In the genomic region with DNA sequence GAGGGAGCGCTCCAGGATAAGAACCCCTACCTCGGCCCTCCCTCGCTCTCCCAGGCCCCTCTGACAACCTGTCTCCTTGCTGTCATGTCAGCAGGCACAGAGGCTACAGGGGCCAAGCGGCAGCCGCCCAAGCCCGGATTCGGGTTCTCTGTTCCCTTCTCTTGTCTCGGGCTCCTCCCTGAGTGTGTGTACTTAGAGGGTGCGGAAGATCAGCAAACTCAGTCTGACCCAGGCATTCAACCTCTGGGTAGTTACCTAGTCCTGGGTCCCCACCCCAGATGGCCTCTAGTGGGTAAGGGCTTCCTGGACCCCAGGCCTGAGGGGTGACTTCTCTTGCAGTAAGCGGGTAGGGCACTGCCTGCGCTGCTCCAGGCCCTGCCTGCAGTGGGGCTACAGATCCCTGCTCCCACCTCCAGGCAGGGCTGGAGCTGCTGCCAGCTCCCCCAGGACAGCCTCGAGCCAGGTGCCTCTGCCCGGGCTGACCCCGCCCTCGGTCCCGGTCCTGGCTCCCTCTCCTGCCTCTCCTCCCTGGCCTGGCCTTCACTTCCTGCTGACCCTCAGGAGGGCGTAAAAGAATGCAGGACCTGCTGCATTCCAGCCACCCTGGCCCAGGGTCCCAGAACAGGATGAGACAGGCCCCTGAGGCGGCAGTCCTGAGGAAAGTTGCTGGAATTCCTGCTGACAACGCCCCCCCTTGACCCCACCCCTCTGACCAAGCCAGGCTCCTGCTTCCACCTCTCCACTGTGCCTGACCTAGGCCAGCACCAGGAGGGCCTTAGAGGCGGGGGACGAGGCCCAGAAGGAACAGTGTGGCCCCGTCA, we compare ENCODE assay signal across 20 cellular contexts. TPM values are rescaled to one million over a fixed set of nuclear protein-coding genes. Genes with fewer than 3 reads are reported as not detected.
DNase-seq lines count a peak whose midpoint lies in the region; TF ChIP-seq lines count a peak whose summit lies in the region.
"Had no signal": no experiment of that assay in that cellular context is flagged by ENCODE, and none has a peak within 500 bp of the region (broad histone marks: within the 10 kb centered on the region; RNA-seq: fewer than 3 reads in every experiment).

No MANE protein-coding gene starts in this region.

- H2AK5ac ChIP-seq in mesendoderm (ENCODE audit: low read length): no peak overlapping the region

- CTCF ChIA-PET in mammary epithelial cell (lab: Charles Lee; ENCODE audit: low non-redundant PET): no interaction called here

- no peak overlapping the region for H2BK5ac ChIP-seq in mesendoderm (ENCODE audit: low read length)

- no peak overlapping the region for H2AFZ ChIP-seq in mammary epithelial cell (ENCODE audit: low read depth, low read length)

- H3K4me1 ChIP-seq in mammary epithelial cell (ENCODE audit: insufficient read depth, low read length) (peaks cover 45% of the 10 kb centered on the region), breast epithelium (peaks cover 5 to 13% of the 10 kb centered on the region in 2 donors), endodermal cell (ENCODE audit: control insufficient read depth, insufficient read depth, low read length) (peaks cover 10% of the 10 kb centered on the region), mesendoderm (ENCODE audit: control insufficient read depth, low read depth, low read length) (peaks cover 11% of the 10 kb centered on the region), sigmoid colon (peaks cover 0 to 17% (median 7%) of the 10 kb centered on the region in 4 donors)

- peak overlapping the region; percentile 24 for H3K23ac ChIP-seq in mesendoderm (ENCODE audit: low read length)

- H2BK15ac ChIP-seq in mesendoderm (replicated peaks; ENCODE audit: low read depth): no peak overlapping the region

- no peak overlapping the region for H4K8ac ChIP-seq in mesendoderm (ENCODE audit: low read depth, low read length)

- H3K36me3 ChIP-seq in mammary epithelial cell (ENCODE audit: insufficient read depth, low read length): no peaks in the 10 kb centered on the region
- H3K36me3 ChIP-seq in breast epithelium: no peaks in the 10 kb centered on the region
- H3K36me3 ChIP-seq in endodermal cell (ENCODE audit: control insufficient read depth, insufficient read depth, low read length): no peaks in the 10 kb centered on the region
- H3K36me3 ChIP-seq in mesendoderm (ENCODE audit: control insufficient read depth, insufficient read depth, low read length): no peaks in the 10 kb centered on the region
- H3K36me3 ChIP-seq in sigmoid colon: peaks cover 0 to 16% (median 0%) of the 10 kb centered on the region in 4 donors

- BruUV-seq in mammary epithelial cell (replicated peaks; lab: Mats Ljungman, UMichigan): no TSS peak

- H3K36me3 Mint-ChIP-seq in endodermal cell (ENCODE audit: low read depth): peaks cover 2% of the 10 kb centered on the region
- H3K36me3 Mint-ChIP-seq: activated naive CD8-positive, alpha-beta T cell; stimulated activated effector memory CD8-positive, alpha-beta T cell treated with anti-CD3 and anti-CD28 coated beads, Interleukin-12 subunit alpha, Interleukin-12 subunit beta, amount 100 ng/mL, for 72 hours had no signal

- no peak for TF ChIP-seq POLR2A in breast epithelium (IDR thresholded peaks at IDR 0.05)
- no peak for TF ChIP-seq POLR2A in sigmoid colon (IDR thresholded peaks at IDR 0.05)

- H3K27me3 ChIP-seq in mammary epithelial cell (ENCODE audit: insufficient read depth, low read length) (no peaks in the 10 kb centered on the region), breast epithelium (peaks cover 0 to 3% of the 10 kb centered on the region in 2 donors), endodermal cell (ENCODE audit: control insufficient read depth, insufficient read depth, low read length, poor library complexity, severe bottlenecking) (peaks cover 15% of the 10 kb centered on the region), mesendoderm (ENCODE audit: insufficient read depth, low read length, poor library complexity) (peaks cover 12% of the 10 kb centered on the region), sigmoid colon (no peaks in the 10 kb centered on the region)

- 61% methylated on average over 12 of the region's 22 CpGs for WGBS in mammary epithelial cell (ENCODE audit: low coverage, missing lambda C conversion rate)
- 72 to 87% methylated on average over 14 to 22 of the region's 22 CpGs for WGBS in endodermal cell (ENCODE audit: insufficient coverage in 1 of 2, insufficient read length in 1 of 2), 2 experiments
- whole genome bisulfite sequencing in mesendoderm (ENCODE audit: extremely low coverage, insufficient coverage, low lambda C conversion rate): no CpG with 5 or more reads among the region's 22 CpGs
- WGBS in sigmoid colon, 2 donors: 48 to 72% methylated on average over 22 of the region's 22 CpGs

- peak overlapping the region; percentile 60 for H3K56ac ChIP-seq in mesendoderm (ENCODE audit: low read length)

- no peak overlapping the region for H3K4ac ChIP-seq in mesendoderm (ENCODE audit: low read depth, low read length)

- intact Hi-C loops in mammary epithelial cell (cut with micrococcal nuclease): no loop called here
- intact Hi-C loops in breast epithelium (cut with DNase I; ENCODE audit: low total_unique reads): no loop called here
- intact Hi-C loops in sigmoid colon (cut with DNase I): no loop called here

- H3K4me3 Mint-ChIP-seq in endodermal cell: no peak overlapping the region
- H3K4me3 Mint-ChIP-seq: activated naive CD8-positive, alpha-beta T cell; stimulated activated effector memory CD8-positive, alpha-beta T cell treated with anti-CD3 and anti-CD28 coated beads, Interleukin-12 subunit alpha, Interleukin-12 subunit beta, amount 100 ng/mL, for 72 hours had no signal

- no peak overlapping the region for H3K27ac Mint-ChIP-seq in endodermal cell
- H3K27ac Mint-ChIP-seq: activated naive CD8-positive, alpha-beta T cell; CD14-positive monocyte; stimulated activated effector memory CD8-positive, alpha-beta T cell treated with anti-CD3 and anti-CD28 coated beads, Interleukin-12 subunit alpha, Interleukin-12 subunit beta, amount 100 ng/mL, for 72 hours had no signal

- in situ Hi-C loops in mammary epithelial cell (cut with MboI; ENCODE audit: low sequenced_read_pairs in 2 of 2): no loop called here

- H4K20me1 ChIP-seq in mammary epithelial cell (ENCODE audit: insufficient read depth, low read length): peaks cover 13% of the 10 kb centered on the region

- peaks cover 64% of the 10 kb centered on the region for H3K79me2 ChIP-seq in mammary epithelial cell (ENCODE audit: insufficient read depth, low read length)
- H3K79me2 ChIP-seq in mesendoderm (ENCODE audit: control insufficient read depth, insufficient read depth, low read length): no peaks in the 10 kb centered on the region

- H3K27me3 Mint-ChIP-seq in endodermal cell (ENCODE audit: insufficient read depth): peaks cover 19% of the 10 kb centered on the region

- H2BK120ac ChIP-seq in mesendoderm (ENCODE audit: low read depth, low read length): no peak overlapping the region

- H4K5ac ChIP-seq in mesendoderm (ENCODE audit: low read length): no peak overlapping the region

- H3K9me3 Mint-ChIP-seq in endodermal cell: no peaks in the 10 kb centered on the region
- H3K9me3 Mint-ChIP-seq: stimulated activated effector memory CD8-positive, alpha-beta T cell treated with anti-CD3 and anti-CD28 coated beads, Interleukin-12 subunit alpha, Interleukin-12 subunit beta, amount 100 ng/mL, for 72 hours had no signal

- H3K18ac ChIP-seq in mesendoderm (ENCODE audit: low read length): no peak overlapping the region

- H3K9ac ChIP-seq in mammary epithelial cell (ENCODE audit: insufficient read depth, low read length): no peak overlapping the region
- H3K9ac ChIP-seq in endodermal cell (ENCODE audit: extremely low read depth, low read length, poor library complexity, severe bottlenecking): peak overlapping the region; percentile 15
- H3K9ac ChIP-seq in mesendoderm (ENCODE audit: low read length): peak overlapping the region; percentile 32

- no peak for TF ChIP-seq CTCF in mammary epithelial cell (conservative IDR thresholded peaks at IDR 0.05 in 1 of 2, IDR thresholded peaks at IDR 0.05 in 1 of 2; ENCODE audit: extremely low read depth in 1 of 2, insufficient read depth in 1 of 2, low read depth in 1 of 2, low read length in 2 of 2)
- TF ChIP-seq CTCF in breast epithelium (IDR thresholded peaks at IDR 0.05): no peak
- no peak for TF ChIP-seq CTCF in endodermal cell (conservative IDR thresholded peaks at IDR 0.05)
- TF ChIP-seq CTCF in sigmoid colon (IDR thresholded peaks at IDR 0.05): no peak

- H3K4me1 Mint-ChIP-seq in endodermal cell: peaks cover 15% of the 10 kb centered on the region
- H3K4me1 Mint-ChIP-seq: CD14-positive monocyte had no signal

- DNase-seq in mammary epithelial cell (no peak), breast epithelium (ENCODE audit: low spot score in 2 of 2) (no peak), endodermal cell (peak; percentile 92), mesendoderm (peak; percentile 94), sigmoid colon (peak; percentile 42), hypothalamus (lab: John Stamatoyannopoulos, UW) (no peak), DMS79 treated with DMSO at 0.1 percent for 48 hours (lab: John Stamatoyannopoulos, UW) (no peak), activated T-cell treated with anti-CD3 and anti-CD28 coated beads for 4 hours (no peak)
- DNase-seq: activated T-cell treated with anti-CD3 and anti-CD28 coated beads, Interleukin-2, amount 50 U/mL, for 1 hour; DMS53; hippocampal formation; Kasumi-1; NCI-H1105; NCI-H2107; NCI-H82; SW 1271 had no signal

- no peaks in the 10 kb centered on the region for H3K79me1 ChIP-seq in mesendoderm (ENCODE audit: low read length)

- dilution Hi-C loops in mammary epithelial cell (cut with HindIII; ENCODE audit: low sequenced_read_pairs): no loop called here

- no peaks in the 10 kb centered on the region for H3K9me3 ChIP-seq in mammary epithelial cell (replicated peaks; ENCODE audit: insufficient read depth, low read length)
- no peaks in the 10 kb centered on the region for H3K9me3 ChIP-seq in breast epithelium
- H3K9me3 ChIP-seq in endodermal cell (ENCODE audit: control insufficient read depth, low read length): no peaks in the 10 kb centered on the region
- no peaks in the 10 kb centered on the region for H3K9me3 ChIP-seq in sigmoid colon
- H3K9me3 ChIP-seq: upper lobe of left lung had no signal

- H3K4me2 ChIP-seq in mammary epithelial cell (ENCODE audit: insufficient read depth, low read depth, low read length) (peak overlapping the region; percentile 20), mesendoderm (ENCODE audit: low read length) (no peak overlapping the region)

- H3K4me3 ChIP-seq in mammary epithelial cell (replicated peaks in 1 of 3; ENCODE audit: insufficient read depth in 1 of 3, low read depth in 2 of 3, low read length in 3 of 3) (no peak overlapping the region), breast epithelium (no peak overlapping the region), endodermal cell (ENCODE audit: low read length) (no peak overlapping the region), mesendoderm (ENCODE audit: low read length) (no peak overlapping the region), sigmoid colon (no peak overlapping the region)

- H3K27ac ChIP-seq in mammary epithelial cell (ENCODE audit: insufficient read depth, low read depth, low read length) (no peak overlapping the region), breast epithelium (peak overlapping the region in 1 of 2 donors; percentile 67), endodermal cell (ENCODE audit: low read depth, low read length) (no peak overlapping the region), mesendoderm (ENCODE audit: low read depth, low read length) (peak overlapping the region; percentile 52), sigmoid colon (no peak overlapping the region)
- H3K27ac ChIP-seq: upper lobe of left lung had no signal

- TF ChIP-seq EP300 in sigmoid colon (IDR thresholded peaks at IDR 0.05): no peak

RNA-seq across cellular contexts. Expression of gene GPC1, which starts 22.0 kb away (rescaled TPM):
- total RNA-seq in mammary epithelial cell (100 to 1,000 TPM; 238 to 266 TPM), breast epithelium (10 to 100 TPM; 13.8 to 56.3 (median 21.0) TPM), endodermal cell (10 to 100 TPM; 37.8 to 69.7 TPM), sigmoid colon (10 to 100 TPM in 3 of 4 donors, 1 to 10 TPM in 1; 7.2 to 30.7 (median 23.7) TPM)
- polyA plus RNA-seq in mammary epithelial cell (178 TPM), sigmoid colon (10 to 100 TPM in 1 of 3 donors, 1 to 10 TPM in 2; 3.0 to 15.8 (median 7.2) TPM)
- polyA minus RNA-seq in mammary epithelial cell: 84.2 TPM
- polyA plus RNA-seq in endodermal cell (2013, experiment 1 of 2): 55.9 TPM
- polyA plus RNA-seq in endodermal cell (2013, experiment 2 of 2): 56.9 TPM
- 13.5 TPM for polyA plus RNA-seq in mesendoderm (2013, experiment 1 of 2)
- polyA plus RNA-seq in mesendoderm (2013, experiment 2 of 2): 14.4 TPM
- polyA plus RNA-seq: CD14-positive monocyte had no signal

Comparison
In these comparisons a context has a peak if more than half of its experiments do, and no peak if none do; other contexts are left out.
1. DNase-seq: peak in endodermal cell (single experiment), mesendoderm (single experiment) and sigmoid colon (single experiment); none in mammary epithelial cell (single experiment), breast epithelium (0 of 2), hypothalamus (0 of 51), DMS79 treated with DMSO at 0.1 percent for 48 hours (single experiment) and activated T-cell treated with anti-CD3 and anti-CD28 coated beads for 4 hours (single experiment).